Comparison of ENCODE assay signal across 25 cellular contexts in the genomic region with DNA sequence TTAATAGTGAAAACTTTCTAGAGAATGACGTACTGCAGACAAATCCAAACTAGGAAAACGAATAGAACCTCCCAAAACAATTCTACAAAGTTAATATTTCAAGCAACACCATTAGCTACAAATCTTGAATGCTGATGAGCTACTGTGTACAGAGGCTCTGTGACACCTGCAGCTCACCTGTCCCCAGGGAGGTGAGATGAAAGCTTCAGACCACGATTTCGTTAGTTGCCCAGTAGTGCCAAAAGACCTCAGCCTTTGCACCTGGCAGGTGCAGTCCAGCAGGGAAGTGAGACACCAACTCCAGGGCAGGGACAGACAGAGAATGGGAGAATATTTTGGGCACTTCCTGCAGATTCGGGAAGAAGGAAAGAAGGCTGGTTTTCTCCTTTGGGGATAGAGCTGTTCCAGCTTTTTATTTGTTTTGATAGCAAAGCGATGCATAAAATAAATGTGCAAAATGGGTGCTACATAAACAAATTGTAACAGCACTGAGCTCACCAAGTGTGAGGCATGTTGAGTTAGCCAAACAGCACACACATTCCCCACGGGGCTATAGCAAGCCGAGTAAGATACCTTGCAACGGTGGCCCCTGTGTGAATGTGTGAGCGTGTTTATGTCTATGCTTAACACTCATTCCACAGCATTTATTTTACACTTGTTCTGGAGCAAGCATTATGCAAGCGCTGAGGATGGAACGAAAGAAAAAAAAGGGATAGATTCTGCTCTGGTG.
A peak's percentile ranks its signal among the peaks of the same experiment; 100 is the strongest.
DNase-seq lines count a peak whose midpoint lies in the region; TF ChIP-seq lines count a peak whose summit lies in the region.
"Had no signal": no experiment of that assay in that cellular context is flagged by ENCODE, and none has a peak within 500 bp of the region (broad histone marks: within the 10 kb centered on the region; RNA-seq: fewer than 3 reads in every experiment).

No MANE protein-coding gene starts in this region.

- TF ChIP-seq CTCF in hepatocyte (IDR thresholded peaks at IDR 0.05; ENCODE audit: poor library complexity), result no peak

- no peaks in the 10 kb centered on the region for H3K4me1 ChIP-seq in CD4-positive, alpha-beta memory T cell (ENCODE audit: insufficient read depth, low read length)
- H3K4me1 ChIP-seq in hepatocyte (ENCODE audit: insufficient read depth), result no peaks in the 10 kb centered on the region
- H3K4me1 ChIP-seq: foreskin keratinocyte, upper lobe of right lung had no signal

- H3K27me3 Mint-ChIP-seq in CD4-positive, alpha-beta memory T cell, result no peaks in the 10 kb centered on the region
- H3K27me3 Mint-ChIP-seq: activated naive CD4-positive, alpha-beta T cell treated with anti-CD3 and anti-CD28 coated beads, Interleukin-2, amount 10 ng/mL, durations not matched to agents 7 days and 5 days; effector memory CD8-positive, alpha-beta T cell; naive thymus-derived CD8-positive, alpha-beta T cell had no signal

- H2AFZ ChIP-seq in hepatocyte, result no peak overlapping the region

- peak; percentile 44 for DNase-seq in NCI-H2029 (lab: John Stamatoyannopoulos, UW)
- no peak for DNase-seq in NCI-H2029 treated with DMSO at 0.1 percent for 48 hours (lab: John Stamatoyannopoulos, UW)
- peak; percentile 67 to 75 for DNase-seq in NCI-H1930 (lab: John Stamatoyannopoulos, UW)
- peak; percentile 93 for DNase-seq in NCI-H526 treated with DMSO at 0.1 percent for 48 hours (lab: John Stamatoyannopoulos, UW)
- DNase-seq in left kidney (ENCODE audit: low read depth, low spot score), result peak; percentile 3
- no peak for DNase-seq in SHP77 (lab: John Stamatoyannopoulos, UW)
- no peak for DNase-seq in CD4-positive, alpha-beta memory T cell
- DNase-seq in hepatocyte (ENCODE audit: low spot score), result no peak
- DNase-seq: activated naive CD4-positive, alpha-beta T cell treated with anti-CD3 and anti-CD28 coated beads, Interleukin-2, amount 10 ng/mL, durations not matched to agents 7 days and 5 days; DND-41; effector memory CD8-positive, alpha-beta T cell; foreskin keratinocyte; left ventricle myocardium superior; MG63; naive thymus-derived CD8-positive, alpha-beta T cell; NCI-H446; retina; stimulated activated CD4-positive, alpha-beta T cell treated with anti-CD3 and anti-CD28 coated beads, Interleukin-2, amount 100 ng/mL, for 24 hours; substantia nigra; T-helper 2 cell; upper lobe of right lung had no signal

- no peaks in the 10 kb centered on the region for H4K20me1 ChIP-seq in hepatocyte (ENCODE audit: insufficient read depth, poor library complexity, severe bottlenecking)

- intact Hi-C loops in CD4-positive, alpha-beta memory T cell (cut with micrococcal nuclease), result no loop called here

- H3K36me3 Mint-ChIP-seq in CD4-positive, alpha-beta memory T cell, result no peaks in the 10 kb centered on the region
- H3K36me3 Mint-ChIP-seq: activated naive CD4-positive, alpha-beta T cell treated with anti-CD3 and anti-CD28 coated beads, Interleukin-2, amount 10 ng/mL, durations not matched to agents 7 days and 5 days; mesothelial cell of epicardium; naive thymus-derived CD8-positive, alpha-beta T cell had no signal

- WGBS in hepatocyte (ENCODE audit: low lambda C conversion rate, missing lambda C conversion rate), result 81% methylated on average over 12 of the region's 12 CpGs

- no peaks in the 10 kb centered on the region for H3K27me3 ChIP-seq in CD4-positive, alpha-beta memory T cell (ENCODE audit: insufficient read depth, low read length)
- no peaks in the 10 kb centered on the region for H3K27me3 ChIP-seq in hepatocyte
- H3K27me3 ChIP-seq: foreskin keratinocyte, MG63, upper lobe of right lung had no signal

- H3K4me2 ChIP-seq in hepatocyte, result no peak overlapping the region
- H3K4me2 ChIP-seq: smooth muscle cell had no signal

- no peak overlapping the region for H3K4me3 ChIP-seq in CD4-positive, alpha-beta memory T cell (ENCODE audit: low read length in 2 of 2)
- no peak overlapping the region for H3K4me3 ChIP-seq in hepatocyte
- H3K4me3 ChIP-seq: K562, MG63, smooth muscle cell, upper lobe of right lung had no signal

- H3K27ac Mint-ChIP-seq in CD4-positive, alpha-beta memory T cell, result no peak overlapping the region
- H3K27ac Mint-ChIP-seq: activated naive CD4-positive, alpha-beta T cell treated with anti-CD3 and anti-CD28 coated beads, Interleukin-2, amount 10 ng/mL, durations not matched to agents 7 days and 5 days; activated T-helper 1 cell treated with anti-CD3 and anti-CD28 coated beads, Interleukin-12 subunit alpha, Interleukin-12 subunit beta, Interleukin-2, Interleukin-4 antibody, amounts not matched to agents 30 ng/mL and 10 ng/mL and 1 ng/mL, durations not matched to agents 14 hours and 24 hours and 36 hours; effector memory CD8-positive, alpha-beta T cell; mesothelial cell of epicardium had no signal

- no peaks in the 10 kb centered on the region for H3K79me2 ChIP-seq in hepatocyte

- H3K4me3 Mint-ChIP-seq in CD4-positive, alpha-beta memory T cell, result no peak overlapping the region
- H3K4me3 Mint-ChIP-seq: activated naive CD4-positive, alpha-beta T cell treated with anti-CD3 and anti-CD28 coated beads, Interleukin-2, amount 10 ng/mL, durations not matched to agents 7 days and 5 days; activated T-helper 1 cell treated with anti-CD3 and anti-CD28 coated beads, Interleukin-12 subunit alpha, Interleukin-12 subunit beta, Interleukin-2, Interleukin-4 antibody, amounts not matched to agents 30 ng/mL and 10 ng/mL and 1 ng/mL, durations not matched to agents 14 hours and 24 hours and 36 hours; effector memory CD8-positive, alpha-beta T cell; mesothelial cell of epicardium; naive thymus-derived CD8-positive, alpha-beta T cell had no signal

- H3K9me3 Mint-ChIP-seq in CD4-positive, alpha-beta memory T cell, result peaks cover 0 to 20% (median 4%) of the 10 kb centered on the region in 8 donors

- H3K9me3 ChIP-seq in CD4-positive, alpha-beta memory T cell (ENCODE audit: control insufficient read depth in 1 of 2, low read length in 2 of 2), result no peaks in the 10 kb centered on the region
- no peaks in the 10 kb centered on the region for H3K9me3 ChIP-seq in hepatocyte (ENCODE audit: low read depth)
- H3K9me3 ChIP-seq: MG63, upper lobe of right lung had no signal

- no peak overlapping the region for H3K27ac ChIP-seq in CD4-positive, alpha-beta memory T cell (ENCODE audit: low read depth, low read length)
- no peak overlapping the region for H3K27ac ChIP-seq in hepatocyte
- H3K27ac ChIP-seq: foreskin keratinocyte, upper lobe of right lung had no signal

- no peaks in the 10 kb centered on the region for H3K4me1 Mint-ChIP-seq in CD4-positive, alpha-beta memory T cell
- H3K4me1 Mint-ChIP-seq: activated naive CD4-positive, alpha-beta T cell treated with anti-CD3 and anti-CD28 coated beads, Interleukin-2, amount 10 ng/mL, durations not matched to agents 7 days and 5 days; mesothelial cell of epicardium; naive thymus-derived CD8-positive, alpha-beta T cell had no signal

- POLR2A ChIA-PET in CD4-positive, alpha-beta memory T cell (lab: Charles Lee; ENCODE audit: partially characterized antibody), result interaction anchor here (0.6 kb wide), 1 partner anchor 526 kb away, joined by 3 read pairs; no protein-coding TSS in a partner anchor

- no peaks in the 10 kb centered on the region for H3K36me3 ChIP-seq in CD4-positive, alpha-beta memory T cell (ENCODE audit: insufficient read depth, low read length)
- H3K36me3 ChIP-seq in hepatocyte (replicated peaks; ENCODE audit: insufficient read depth, low read depth), result no peaks in the 10 kb centered on the region
- H3K36me3 ChIP-seq: MG63, upper lobe of right lung had no signal

- no peaks in the 10 kb centered on the region for H3K9me2 ChIP-seq in hepatocyte (replicated peaks; ENCODE audit: insufficient read depth)

- CTCF ChIA-PET in CD4-positive, alpha-beta memory T cell (lab: Charles Lee; ENCODE audit: partially characterized antibody), result no interaction called here

Comparison
In these comparisons a context has a peak if more than half of its experiments do, and no peak if none do; other contexts are left out.
1. DNase-seq: peak in NCI-H2029 (single experiment), NCI-H1930 (2 of 2), NCI-H526 treated with DMSO at 0.1 percent for 48 hours (single experiment) and left kidney (single experiment); none in NCI-H2029 treated with DMSO at 0.1 percent for 48 hours (single experiment), SHP77 (0 of 2), CD4-positive, alpha-beta memory T cell (0 of 5) and hepatocyte (single experiment).